Comparison of ENCODE assay signal across 1 cellular context in the genomic region with DNA sequence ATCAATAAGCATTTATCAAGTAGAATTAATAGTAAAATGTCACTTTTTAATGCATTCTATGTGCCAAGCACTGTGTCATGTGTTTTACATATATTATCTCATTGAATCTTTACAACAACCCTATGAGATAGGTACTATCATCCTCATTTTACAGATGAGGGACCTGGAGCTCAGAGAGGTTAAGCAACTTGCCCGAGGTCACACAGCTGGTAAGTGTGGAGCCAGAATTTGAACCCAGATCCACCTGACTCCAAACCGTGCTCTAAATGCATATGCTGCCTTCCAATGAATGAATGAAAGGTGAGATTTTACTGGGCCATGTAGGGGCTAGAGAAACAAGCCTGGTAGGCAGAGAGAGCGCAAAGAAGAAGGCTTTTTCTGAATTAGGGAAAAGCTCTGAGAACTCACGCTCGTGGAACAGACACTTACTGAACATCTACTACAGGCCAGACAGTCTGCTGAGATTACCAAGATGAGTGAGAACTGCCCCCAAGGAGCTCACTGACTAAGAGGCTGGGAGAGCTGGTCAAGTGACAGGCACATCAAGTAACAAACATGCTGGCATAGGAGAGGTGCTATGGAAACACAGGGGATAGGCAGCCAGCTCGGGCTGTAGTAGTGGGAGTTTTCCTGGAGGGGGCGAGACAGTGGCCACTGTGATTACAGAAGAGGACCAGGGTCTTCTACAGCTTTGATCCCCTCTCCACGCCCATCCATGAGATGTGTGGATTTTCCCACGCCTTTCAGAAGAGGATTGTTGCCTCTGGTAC.
TF ChIP-seq lines count a peak whose summit lies in the region.

No MANE protein-coding gene starts in this region.

TF ChIP-seq in HepG2, 621 proteins besides CTCF, POLR2A, EP300 and RAD21:
- TF ChIP-seq POLR2G (IDR thresholded peaks at IDR 0.05; ENCODE audit: low read depth, low read length) (no peak), ZNF768 (CRISPR knock-in tag; IDR thresholded peaks at IDR 0.05) (peak; percentile 82; the same call in 1 of the 2 replicates)
